ENCODE assay signal across 8 cellular contexts in the genomic region with DNA sequence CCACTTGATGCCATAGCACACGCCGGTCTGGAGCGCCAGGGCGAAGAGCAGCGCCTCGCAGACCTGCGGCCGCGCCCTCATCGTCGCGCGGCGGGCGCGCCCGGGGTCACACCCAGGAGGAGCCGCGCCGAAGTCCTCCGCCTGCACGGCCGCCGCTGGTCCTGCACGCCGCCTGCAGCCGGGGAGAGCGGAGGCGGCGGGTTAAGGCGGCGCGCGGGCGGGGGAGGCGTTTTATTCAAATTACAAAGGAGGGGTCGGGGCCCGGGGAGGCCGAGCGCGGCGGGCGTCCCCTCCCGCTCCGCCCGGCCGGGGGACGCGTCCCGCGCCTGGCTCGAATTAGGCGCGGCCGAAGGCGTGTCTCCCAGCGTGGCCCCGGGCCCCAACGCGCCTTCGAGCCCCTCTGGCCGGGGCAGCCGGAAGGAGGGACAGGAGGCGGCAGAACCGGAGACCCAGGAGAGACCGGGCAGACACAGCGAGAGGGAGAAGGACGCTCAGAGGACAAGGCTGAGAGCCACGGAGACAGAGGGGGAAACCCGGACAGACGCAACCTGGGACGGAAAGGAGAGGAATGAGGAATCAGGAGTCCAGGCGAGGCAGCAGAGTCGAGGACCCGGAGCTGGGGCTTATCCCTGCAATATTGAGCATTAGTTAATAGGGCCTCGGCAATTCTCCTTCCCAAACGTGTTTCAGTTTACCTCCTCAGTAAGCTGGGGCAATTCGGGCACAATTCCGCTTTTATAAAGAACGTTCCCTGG. TPM values are rescaled to one million over a fixed set of nuclear protein-coding genes. Genes with fewer than 3 reads are reported as not detected.
A peak's percentile ranks its signal among the peaks of the same experiment; 100 is the strongest.
DNase-seq lines count a peak whose midpoint lies in the region; ATAC-seq, FAIRE-seq and TF ChIP-seq lines count a peak whose summit lies in the region.

A gene (minus strand): TSS at position 176 of the 755 bp plus-strand sequence. CDS start 95 bp downstream, at position 81.

- H3K9me3 Mint-ChIP-seq in astrocyte (ENCODE audit: unreplicated experiment), result no peaks in the 10 kb centered on the region

- FAIRE-seq in GM18507 (lab: Jason Lieb, UNC) (peak; percentile 5), astrocyte (lab: Jason Lieb, UNC) (no peak)

- DNase-seq in GM18507 (ENCODE audit: extremely low spot score, insufficient read length, low read depth) (no peak), NOMO-1 treated with DMSO at 0.1 percent for 48 hours (lab: John Stamatoyannopoulos, UW; ENCODE audit: unreplicated experiment) (peak; percentile 32), astrocyte (ENCODE audit: low read depth) (no peak)

- H2AFZ ChIP-seq in ACC112 (ENCODE audit: low read length, unreplicated experiment), result peak within 1 kb of the TSS; percentile 15
- H2AFZ ChIP-seq in astrocyte (ENCODE audit: low read depth, low read length), result peak within 1 kb of the TSS; percentile 78

- H3K27ac ChIP-seq in ACC112 (ENCODE audit: low read depth, low read length) (no peak within 1 kb of the TSS), astrocyte (ENCODE audit: low read depth, low read length) (no peak within 1 kb of the TSS), skin epidermis (peak within 1 kb of the TSS in 3 of 21 experiments; percentile 11 to 33 (median 17))

- peak within 1 kb of the TSS; percentile 85 for H3K4me2 ChIP-seq in astrocyte (ENCODE audit: low read length)

- H3K27ac Mint-ChIP-seq in astrocyte (ENCODE audit: unreplicated experiment), result peak within 1 kb of the TSS; percentile 26

- H4K20me1 ChIP-seq in astrocyte (ENCODE audit: insufficient read depth, low read length), result no peaks in the 10 kb centered on the region

- H3K9ac ChIP-seq in astrocyte (ENCODE audit: low read length), result peak within 1 kb of the TSS; percentile 53

- peak within 1 kb of the TSS; percentile 75 for H3K4me3 ChIP-seq in ACC112 (ENCODE audit: low read depth, low read length)
- peak within 1 kb of the TSS; percentile 55 for H3K4me3 ChIP-seq in astrocyte (ENCODE audit: insufficient read depth, low read depth, low read length)
- H3K4me3 ChIP-seq in iPS-18c (ENCODE audit: insufficient read depth, low read depth, low read length), result peak within 1 kb of the TSS; percentile 53
- H3K4me3 ChIP-seq in skin epidermis, result peak within 1 kb of the TSS; percentile 29 to 66 (median 38)

- H3K4me1 ChIP-seq in ACC112 (ENCODE audit: control insufficient read depth, insufficient read depth, low read length, unreplicated experiment) (no peaks in the 10 kb centered on the region), astrocyte (ENCODE audit: insufficient read depth, low read length) (peaks cover 40% of the 10 kb centered on the region)

- H3K36me3 Mint-ChIP-seq in astrocyte (ENCODE audit: low read depth, unreplicated experiment), result no peaks in the 10 kb centered on the region

- no peaks in the 10 kb centered on the region for H3K36me3 ChIP-seq in ACC112 (ENCODE audit: insufficient read depth, low read length)
- no peaks in the 10 kb centered on the region for H3K36me3 ChIP-seq in astrocyte (ENCODE audit: insufficient read depth, low read length)

- H3K27me3 ChIP-seq in ACC112 (ENCODE audit: insufficient read depth, low read length), result peaks cover 54% of the 10 kb centered on the region
- peaks cover 49% of the 10 kb centered on the region for H3K27me3 ChIP-seq in astrocyte (ENCODE audit: insufficient read depth, low read length)

- no peaks in the 10 kb centered on the region for H3K4me1 Mint-ChIP-seq in astrocyte (ENCODE audit: low read depth, unreplicated experiment)

- ATAC-seq in GM18498 (IDR thresholded peaks at IDR 0.05; ENCODE audit: unreplicated experiment) (no peak), HG02763 (IDR thresholded peaks at IDR 0.05; ENCODE audit: unreplicated experiment) (no peak)

- no peak for TF ChIP-seq CTCF in astrocyte (IDR thresholded peaks at IDR 0.05; ENCODE audit: insufficient read depth, low read depth, low read length)

- H3K27me3 Mint-ChIP-seq in astrocyte (ENCODE audit: low read depth, unreplicated experiment), result peaks cover 58% of the 10 kb centered on the region

- no peaks in the 10 kb centered on the region for H3K9me3 ChIP-seq in astrocyte (ENCODE audit: insufficient read depth, low read depth, low read length)
- peaks cover 3% of the 10 kb centered on the region for H3K9me3 ChIP-seq in iPS-18c (ENCODE audit: control insufficient read depth, insufficient read depth, low read length)

- peak within 1 kb of the TSS; percentile 77 for H3K4me3 Mint-ChIP-seq in astrocyte (ENCODE audit: unreplicated experiment)

- H3K79me2 ChIP-seq in ACC112 (ENCODE audit: control insufficient read depth, insufficient read depth, low read length, unreplicated experiment), result no peaks in the 10 kb centered on the region
- H3K79me2 ChIP-seq in astrocyte (ENCODE audit: insufficient read depth, low read length), result no peaks in the 10 kb centered on the region

RNA-seq across cellular contexts. Expression of the gene that starts here (rescaled TPM):
- 1.3 and 1.9 TPM in 2 replicates for total RNA-seq in astrocyte
